ENCODE assay signal across 35 cellular contexts in the genomic region with DNA sequence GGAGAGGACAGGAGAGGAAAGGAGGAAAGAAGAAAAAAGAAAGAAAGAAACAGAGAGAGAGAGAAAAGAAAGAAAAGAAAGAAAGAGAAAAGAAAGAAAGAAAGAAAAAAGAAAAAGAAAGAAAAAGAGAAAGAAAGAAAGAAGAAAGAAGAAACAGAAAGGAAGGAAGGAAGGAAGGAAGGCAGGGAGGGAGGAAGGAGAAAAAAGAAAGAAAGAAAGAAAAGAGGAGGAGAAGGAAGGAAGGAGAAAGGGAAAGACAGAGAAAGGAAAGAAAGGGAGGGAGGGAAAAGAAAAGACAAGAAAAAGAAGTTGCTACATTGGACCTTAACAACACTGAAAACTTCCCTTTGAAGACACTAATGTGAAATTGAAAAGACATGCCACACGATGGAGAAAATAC. TPM values are rescaled to one million over a fixed set of nuclear protein-coding genes. Genes with fewer than 3 reads are reported as not detected.
"Had no signal": no experiment of that assay in that cellular context is flagged by ENCODE, and none has a peak within 500 bp of the region (broad histone marks: within the 10 kb centered on the region; RNA-seq: fewer than 3 reads in every experiment).

No MANE protein-coding gene starts in this region.

- H3K27me3 ChIP-seq: body of pancreas, colonic mucosa had no signal

- H3K4me1 ChIP-seq: adrenal gland, body of pancreas, colonic mucosa had no signal

- H3K36me3 ChIP-seq: adrenal gland, colonic mucosa, esophagus squamous epithelium, gastroesophageal sphincter, heart right ventricle, WERI-Rb-1 had no signal

- ATAC-seq: activated CD4-positive, alpha-beta T cell treated with anti-CD3 and anti-CD28 coated beads for 36 hours; activated CD8-positive, alpha-beta memory T cell treated with anti-CD3 and anti-CD28 coated beads, Interleukin-2, amount 10 ng/mL, durations not matched to agents 7 days and 5 days; activated CD8-positive, alpha-beta T cell treated with anti-CD3 and anti-CD28 coated beads, Interleukin-2, amount 10 ng/mL, durations not matched to agents 7 days and 5 days; activated naive CD8-positive, alpha-beta T cell treated with anti-CD3 and anti-CD28 coated beads, Interleukin-2, amount 50 U/mL, for 24 hours; body of pancreas; gastroesophageal sphincter; heart right ventricle; T-cell had no signal

- H3K9me3 Mint-ChIP-seq: activated CD4-positive, alpha-beta T cell treated with anti-CD3 and anti-CD28 coated beads, Interleukin-2, amount 10 ng/mL, durations not matched to agents 24 days and 14 days; activated naive CD8-positive, alpha-beta T cell treated with anti-CD3 and anti-CD28 coated beads for 36 hours; activated naive CD8-positive, alpha-beta T cell treated with anti-CD3 and anti-CD28 coated beads, Interleukin-2, amount 50 U/mL, for 24 hours; activated T-helper 1 cell treated with anti-CD3 and anti-CD28 coated beads, Interleukin-12 subunit alpha, Interleukin-12 subunit beta, Interleukin-2, Interleukin-4 antibody, amounts not matched to agents 30 ng/mL and 10 ng/mL and 1 ng/mL, durations not matched to agents 14 hours and 24 hours and 36 hours; T-helper 1 cell treated with Interleukin-12 subunit alpha and Interleukin-12 subunit beta and Interleukin-4 antibody, amounts not matched to agents 30 μg/mL and 1 μg/mL, for 36 hours had no signal

- H3K27ac ChIP-seq: adrenal gland, body of pancreas, colonic mucosa, epithelial cell of prostate, esophagus squamous epithelium, gastroesophageal sphincter, heart right ventricle, WERI-Rb-1 had no signal

- H3K4me3 Mint-ChIP-seq: activated CD4-positive, alpha-beta memory T cell treated with anti-CD3 and anti-CD28 coated beads for 36 hours; activated CD4-positive, alpha-beta T cell treated with anti-CD3 and anti-CD28 coated beads for 36 hours; activated CD4-positive, alpha-beta T cell treated with anti-CD3 and anti-CD28 coated beads, Interleukin-2, amount 10 ng/mL, durations not matched to agents 24 days and 14 days; activated CD8-positive, alpha-beta memory T cell treated with anti-CD3 and anti-CD28 coated beads, Interleukin-2, amount 10 ng/mL, durations not matched to agents 7 days and 5 days; activated CD8-positive, alpha-beta T cell treated with anti-CD3 and anti-CD28 coated beads, Interleukin-2, amount 10 ng/mL, durations not matched to agents 7 days and 5 days; activated naive CD8-positive, alpha-beta T cell treated with anti-CD3 and anti-CD28 coated beads for 36 hours; activated naive CD8-positive, alpha-beta T cell treated with anti-CD3 and anti-CD28 coated beads, Interleukin-2, amount 50 U/mL, for 24 hours; activated T-helper 1 cell treated with anti-CD3 and anti-CD28 coated beads, Interleukin-12 subunit alpha, Interleukin-12 subunit beta, Interleukin-2, Interleukin-4 antibody, amounts not matched to agents 30 ng/mL and 10 ng/mL and 1 ng/mL, durations not matched to agents 14 hours and 24 hours and 36 hours; T-cell; T-helper 1 cell treated with Interleukin-12 subunit alpha and Interleukin-12 subunit beta and Interleukin-4 antibody, amounts not matched to agents 30 μg/mL and 1 μg/mL, for 36 hours; T-helper 2 cell treated with Interferon-gamma antibody and Interleukin-4, amounts not matched to agents 5 μg/mL and 100 μg/mL, for 36 hours had no signal

- H3K36me3 Mint-ChIP-seq: activated CD4-positive, alpha-beta memory T cell treated with anti-CD3 and anti-CD28 coated beads for 36 hours; activated CD8-positive, alpha-beta memory T cell treated with anti-CD3 and anti-CD28 coated beads, Interleukin-2, amount 10 ng/mL, durations not matched to agents 7 days and 5 days; activated naive CD8-positive, alpha-beta T cell treated with anti-CD3 and anti-CD28 coated beads for 36 hours; T-cell had no signal

- H3K27ac Mint-ChIP-seq: activated CD4-positive, alpha-beta memory T cell treated with anti-CD3 and anti-CD28 coated beads for 36 hours; activated CD4-positive, alpha-beta T cell treated with anti-CD3 and anti-CD28 coated beads for 36 hours; activated CD4-positive, alpha-beta T cell treated with anti-CD3 and anti-CD28 coated beads, Interleukin-2, amount 10 ng/mL, durations not matched to agents 24 days and 14 days; activated CD8-positive, alpha-beta memory T cell treated with anti-CD3 and anti-CD28 coated beads, Interleukin-2, amount 10 ng/mL, durations not matched to agents 7 days and 5 days; activated CD8-positive, alpha-beta T cell treated with anti-CD3 and anti-CD28 coated beads, Interleukin-2, amount 10 ng/mL, durations not matched to agents 7 days and 5 days; activated naive CD8-positive, alpha-beta T cell treated with anti-CD3 and anti-CD28 coated beads for 36 hours; activated naive CD8-positive, alpha-beta T cell treated with anti-CD3 and anti-CD28 coated beads, Interleukin-2, amount 50 U/mL, for 24 hours; activated T-helper 1 cell treated with anti-CD3 and anti-CD28 coated beads, Interleukin-12 subunit alpha, Interleukin-12 subunit beta, Interleukin-2, Interleukin-4 antibody, amounts not matched to agents 30 ng/mL and 10 ng/mL and 1 ng/mL, durations not matched to agents 14 hours and 24 hours and 36 hours; T-cell; T-helper 1 cell treated with Interleukin-12 subunit alpha and Interleukin-12 subunit beta and Interleukin-4 antibody, amounts not matched to agents 30 μg/mL and 1 μg/mL, for 36 hours; T-helper 2 cell treated with Interferon-gamma antibody and Interleukin-4, amounts not matched to agents 5 μg/mL and 100 μg/mL, for 36 hours had no signal

- H3K9me3 ChIP-seq: adrenal gland, body of pancreas, colonic mucosa had no signal

- H3K4me3 ChIP-seq: adrenal gland, body of pancreas, colonic mucosa, esophagus squamous epithelium, gastroesophageal sphincter, heart right ventricle had no signal

- DNase-seq: activated CD4-positive, alpha-beta memory T cell treated with anti-CD3 and anti-CD28 coated beads for 36 hours; activated CD4-positive, alpha-beta T cell treated with anti-CD3 and anti-CD28 coated beads for 36 hours; activated CD4-positive, alpha-beta T cell treated with anti-CD3 and anti-CD28 coated beads, Interleukin-2, amount 10 ng/mL, durations not matched to agents 24 days and 14 days; activated CD4-positive, CD25-positive, alpha-beta regulatory T cell; activated CD4-positive, CD25-positive, alpha-beta regulatory T cell treated with anti-CD3 and anti-CD28 coated beads, Interleukin-2, amount 50 U/mL, for 72 hours; activated CD8-positive, alpha-beta memory T cell treated with anti-CD3 and anti-CD28 coated beads, Interleukin-2, amount 10 ng/mL, durations not matched to agents 7 days and 5 days; activated CD8-positive, alpha-beta memory T cell treated with anti-CD3 and anti-CD28 coated beads, Interleukin-2, amount 50 U/mL, for 4 hours; activated CD8-positive, alpha-beta T cell treated with anti-CD3 and anti-CD28 coated beads, Interleukin-2, amount 10 ng/mL, durations not matched to agents 7 days and 5 days; activated gamma-delta T cell; activated naive CD4-positive, alpha-beta T cell; activated naive CD4-positive, alpha-beta T cell treated with anti-CD3 and anti-CD28 coated beads, Interleukin-2, amount 50 U/mL, for 16 hours; activated naive CD8-positive, alpha-beta T cell treated with anti-CD3 and anti-CD28 coated beads for 36 hours; activated naive CD8-positive, alpha-beta T cell treated with anti-CD3 and anti-CD28 coated beads, Interleukin-2, amount 50 U/mL, for 24 hours; activated T-cell treated with anti-CD3 and anti-CD28 coated beads, Interleukin-2, amount 50 U/mL, for 1 hour; activated T-cell treated with anti-CD3 and anti-CD28 coated beads, Interleukin-2, amount 50 U/mL, for 48 hours; adrenal gland; amygdala; aorta; body of pancreas; central memory CD4-positive, alpha-beta T cell; cerebellar nuclear complex; colonic mucosa; effector CD8-positive, alpha-beta T cell; esophagus squamous epithelium; foreskin melanocyte; heart right ventricle; T-cell; T1000; WERI-Rb-1 had no signal

RNA-seq across cellular contexts. Expression of gene CCL2, which starts 56.6 kb away (rescaled TPM):
- total RNA-seq: activated CD4-positive, alpha-beta memory T cell treated with anti-CD3 and anti-CD28 coated beads for 36 hours; activated CD4-positive, alpha-beta T cell treated with anti-CD3 and anti-CD28 coated beads for 36 hours; activated CD8-positive, alpha-beta memory T cell treated with anti-CD3 and anti-CD28 coated beads for 36 hours; activated CD8-positive, alpha-beta T cell treated with anti-CD3 and anti-CD28 coated beads, Interleukin-2, amount 10 ng/mL, durations not matched to agents 7 days and 5 days; activated naive CD8-positive, alpha-beta T cell treated with anti-CD3 and anti-CD28 coated beads for 36 hours had no signal
